Comparison of ENCODE assay signal across 13 cellular contexts in genomic region chr21:15010645-15011044, GRCh38.
"Had no signal": no experiment of that assay in that cellular context is flagged by ENCODE, and none has a peak within 500 bp of the region (broad histone marks: within the 10 kb centered on the region; RNA-seq: fewer than 3 reads in every experiment).

No MANE protein-coding gene starts in this region.

- DNase-seq: activated CD4-positive, alpha-beta T cell treated with anti-CD3 and anti-CD28 coated beads for 48 hours; activated T-cell treated with anti-CD3 and anti-CD28 coated beads for 4 hours; kidney; posterior cingulate gyrus; stimulated activated CD4-positive, alpha-beta T cell treated with anti-CD3 and anti-CD28 coated beads, Interleukin-1b, Interleukin-23, amount 100 ng/mL, for 48 hours; stimulated activated naive B cell treated with anti-CD40 and anti-IgM and Interleukin-4, amounts not matched to agents 10 μg/mL and 1 μg/mL and 100 μg/mL, for 72 hours; T1000; transverse colon; WERI-Rb-1 had no signal

- H3K27me3 Mint-ChIP-seq: activated naive CD4-positive, alpha-beta T cell treated with anti-CD3 and anti-CD28 coated beads, Interleukin-2, amount 50 U/mL, for 24 hours; stimulated activated naive B cell treated with anti-CD40 and anti-IgM and Interleukin-4, amounts not matched to agents 10 μg/mL and 1 μg/mL and 100 μg/mL, for 72 hours had no signal

- H3K36me3 ChIP-seq: gastroesophageal sphincter, WERI-Rb-1 had no signal

- H3K27ac ChIP-seq: gastroesophageal sphincter, transverse colon, WERI-Rb-1 had no signal

- H3K9me3 Mint-ChIP-seq: activated naive CD4-positive, alpha-beta T cell treated with anti-CD3 and anti-CD28 coated beads, Interleukin-2, amount 50 U/mL, for 24 hours had no signal

- H3K9me3 ChIP-seq: gastroesophageal sphincter, transverse colon had no signal

- H3K27ac Mint-ChIP-seq: activated naive CD4-positive, alpha-beta T cell treated with anti-CD3 and anti-CD28 coated beads, Interleukin-2, amount 50 U/mL, for 24 hours; stimulated activated naive B cell treated with anti-CD40 and anti-IgM and Interleukin-4, amounts not matched to agents 10 μg/mL and 1 μg/mL and 100 μg/mL, for 72 hours had no signal

- H3K4me3 ChIP-seq: gastroesophageal sphincter, transverse colon had no signal

- FAIRE-seq: bronchial epithelial cell, endothelial cell of umbilical vein, kidney had no signal

- H3K4me3 Mint-ChIP-seq: activated naive CD4-positive, alpha-beta T cell treated with anti-CD3 and anti-CD28 coated beads, Interleukin-2, amount 50 U/mL, for 24 hours; stimulated activated naive B cell treated with anti-CD40 and anti-IgM and Interleukin-4, amounts not matched to agents 10 μg/mL and 1 μg/mL and 100 μg/mL, for 72 hours had no signal

- ATAC-seq: gastroesophageal sphincter; stimulated activated naive B cell treated with anti-CD40 and anti-IgM and Interleukin-4, amounts not matched to agents 10 μg/mL and 1 μg/mL and 100 μg/mL, for 72 hours had no signal

- H3K27me3 ChIP-seq: gastroesophageal sphincter, transverse colon had no signal
